In the genomic region with DNA sequence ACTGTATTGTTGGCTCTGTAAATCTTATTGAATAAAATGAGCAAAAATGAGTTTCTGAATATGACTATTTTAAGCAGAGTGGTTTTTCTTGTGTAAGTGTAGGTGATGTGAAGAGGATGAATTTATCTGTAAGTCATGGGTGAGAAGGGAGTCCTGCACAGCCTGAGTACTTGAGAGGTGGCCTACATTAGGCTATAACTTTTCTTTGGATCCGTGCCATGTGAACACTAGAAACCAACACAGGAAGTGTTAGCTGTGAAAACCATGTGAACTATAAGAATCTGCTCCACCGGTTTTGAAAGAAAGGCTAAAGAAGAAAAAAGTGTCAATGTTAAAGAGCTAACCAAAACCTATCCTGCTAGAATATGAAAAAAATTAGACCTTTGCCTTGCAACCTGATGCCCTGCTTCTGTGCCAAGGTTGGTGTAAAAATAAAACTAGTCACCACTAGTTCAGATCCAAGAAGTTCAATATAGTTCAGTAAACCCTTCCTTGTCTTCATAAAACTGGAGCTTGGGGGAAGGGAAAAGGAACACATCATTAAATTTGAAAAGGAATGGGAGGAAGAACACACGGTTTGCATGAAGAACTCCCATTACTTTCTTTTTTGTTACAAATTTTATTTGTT, we compare ENCODE assay signal across 12 cellular contexts.
A peak's percentile ranks its signal among the peaks of the same experiment; 100 is the strongest.
DNase-seq lines count a peak whose midpoint lies in the region; ATAC-seq lines count a peak whose summit lies in the region.
"Had no signal": no experiment of that assay in that cellular context is flagged by ENCODE, and none has a peak within 500 bp of the region (broad histone marks: within the 10 kb centered on the region; RNA-seq: fewer than 3 reads in every experiment).

No MANE protein-coding gene starts in this region.

- in situ Hi-C loops in KBM-7 (cut with MboI; ENCODE audit: low pct_unique_long_range_greater_than_20kb, low sequenced_read_pairs) = no loop called here

- H3K27ac Mint-ChIP-seq in activated T-cell treated with anti-CD3 and anti-CD28 coated beads, Interleukin-2, amount 50 U/mL, for 24 hours = peak overlapping the region; percentile 6
- H3K27ac Mint-ChIP-seq: B cell had no signal

- no peaks in the 10 kb centered on the region for H3K36me3 Mint-ChIP-seq in activated T-cell treated with anti-CD3 and anti-CD28 coated beads, Interleukin-2, amount 50 U/mL, for 24 hours (ENCODE audit: low read depth)

- no peak overlapping the region for H3K27ac ChIP-seq in substantia nigra (ENCODE audit: low read depth, low read length, poor library complexity, severe bottlenecking)
- H3K27ac ChIP-seq: lower lobe of right lung had no signal

- peaks cover 64% of the 10 kb centered on the region for H3K4me1 Mint-ChIP-seq in activated T-cell treated with anti-CD3 and anti-CD28 coated beads, Interleukin-2, amount 50 U/mL, for 24 hours (ENCODE audit: low read depth)
- H3K4me1 Mint-ChIP-seq: B cell had no signal

- ATAC-seq in HG03521 (IDR thresholded peaks at IDR 0.05; ENCODE audit: unreplicated experiment) = peak; percentile 41
- ATAC-seq: K562 had no signal

- H3K4me3 Mint-ChIP-seq in activated T-cell treated with anti-CD3 and anti-CD28 coated beads, Interleukin-2, amount 50 U/mL, for 24 hours = no peak overlapping the region
- H3K4me3 Mint-ChIP-seq: B cell had no signal

- H3K27me3 Mint-ChIP-seq in activated T-cell treated with anti-CD3 and anti-CD28 coated beads, Interleukin-2, amount 50 U/mL, for 24 hours = peaks cover 3% of the 10 kb centered on the region
- H3K27me3 Mint-ChIP-seq: B cell had no signal

- H3K9me3 Mint-ChIP-seq in activated T-cell treated with anti-CD3 and anti-CD28 coated beads, Interleukin-2, amount 50 U/mL, for 24 hours = peaks cover 2% of the 10 kb centered on the region

- DNase-seq in activated T-cell treated with anti-CD3 and anti-CD28 coated beads, Interleukin-2, amount 50 U/mL, for 24 hours = no peak
- DNase-seq in activated T-cell treated with anti-CD3 and anti-CD28 coated beads for 4 hours (no peak), brain pericyte (ENCODE audit: low read depth, low spot score) (peak; percentile 59), skeletal muscle cell (ENCODE audit: low read depth) (peak; percentile 47), substantia nigra (lab: John Stamatoyannopoulos, UW) (no peak), KBM-7 (no peak), NCI-H128 (lab: John Stamatoyannopoulos, UW; ENCODE audit: unreplicated experiment) (no peak)
- DNase-seq: cortex of kidney, lower lobe of right lung had no signal

- no peak overlapping the region for H3K4me3 ChIP-seq in skeletal muscle cell (ENCODE audit: low read depth, low read length)
- H3K4me3 ChIP-seq: K562, lower lobe of right lung had no signal

Comparison
In these comparisons a context has a peak if more than half of its experiments do, and no peak if none do; other contexts are left out.
1. DNase-seq: peak in brain pericyte (single experiment) and skeletal muscle cell (single experiment); none in activated T-cell treated with anti-CD3 and anti-CD28 coated beads, Interleukin-2, amount 50 U/mL, for 24 hours (single experiment), activated T-cell treated with anti-CD3 and anti-CD28 coated beads for 4 hours (single experiment), substantia nigra (0 of 49), KBM-7 (single experiment) and NCI-H128 (single experiment).